In genomic region chr6:116100419-116101297, GRCh38 we compare ENCODE assay signal across 8 cellular contexts. TPM values are rescaled to one million over a fixed set of nuclear protein-coding genes. Genes with fewer than 3 reads are reported as not detected.
DNase-seq lines count a peak whose midpoint lies in the region; ATAC-seq and TF ChIP-seq lines count a peak whose summit lies in the region.

Gene NT5DC1 (plus strand): TSS chr6:116100853. CDS start chr6:116100931, 78 bp downstream.

- peak within 1 kb of the TSS; percentile 61 to 94 (median 91) for H3K27ac Mint-ChIP-seq in brain

- H3K4me1 Mint-ChIP-seq in brain: peaks cover 45% of the 10 kb centered on the region

- H3K9me3 Mint-ChIP-seq in brain: peaks cover 6 to 13% (median 12%) of the 10 kb centered on the region in 5 experiments

- peak within 1 kb of the TSS; percentile 59 to 94 (median 86) for H3K27ac ChIP-seq in skin epidermis

- H3K9me3 ChIP-seq in iPS-18c (ENCODE audit: control insufficient read depth, insufficient read depth, low read length): peaks cover 9% of the 10 kb centered on the region

- no peaks in the 10 kb centered on the region for H3K36me3 Mint-ChIP-seq in brain

- H3K4me3 ChIP-seq in iPS-18c (ENCODE audit: insufficient read depth, low read depth, low read length): peak within 1 kb of the TSS; percentile 100
- peak within 1 kb of the TSS; percentile 68 to 84 (median 72) for H3K4me3 ChIP-seq in skin epidermis

- peak; percentile 53 to 55 for TF ChIP-seq CTCF in brain (conservative IDR thresholded peaks at IDR 0.05)

- DNase-seq in 8988T (peak; percentile 86), NCI-H2029 (lab: John Stamatoyannopoulos, UW) (peak; percentile 84), UCSD-AML1 (lab: John Stamatoyannopoulos, UW; ENCODE audit: unreplicated experiment) (peak; percentile 83)

- H3K27me3 Mint-ChIP-seq in brain: peaks cover 17% of the 10 kb centered on the region

- ATAC-seq in GM18508 (IDR thresholded peaks at IDR 0.05; ENCODE audit: insufficient read depth, unreplicated experiment) (peak; percentile 63), HG02981 (IDR thresholded peaks at IDR 0.05; ENCODE audit: unreplicated experiment) (peak; percentile 86)

- peak within 1 kb of the TSS; percentile 92 to 99 (median 94) for H3K4me3 Mint-ChIP-seq in brain

RNA-seq across cellular contexts. Expression of gene NT5DC1, which starts in this region (rescaled TPM):
- polyA plus RNA-seq in brain (ENCODE audit: insufficient read depth, low read depth, low replicate concordance): 19.8 TPM

Comparison
In these comparisons a context has a peak if more than half of its experiments do, and no peak if none do; other contexts are left out.
1. Peak in every context shown above with its lines: DNase-seq, ATAC-seq, H3K4me3 ChIP-seq and H3K27ac ChIP-seq.